ENCODE assay signal across 15 cellular contexts in the genomic region with DNA sequence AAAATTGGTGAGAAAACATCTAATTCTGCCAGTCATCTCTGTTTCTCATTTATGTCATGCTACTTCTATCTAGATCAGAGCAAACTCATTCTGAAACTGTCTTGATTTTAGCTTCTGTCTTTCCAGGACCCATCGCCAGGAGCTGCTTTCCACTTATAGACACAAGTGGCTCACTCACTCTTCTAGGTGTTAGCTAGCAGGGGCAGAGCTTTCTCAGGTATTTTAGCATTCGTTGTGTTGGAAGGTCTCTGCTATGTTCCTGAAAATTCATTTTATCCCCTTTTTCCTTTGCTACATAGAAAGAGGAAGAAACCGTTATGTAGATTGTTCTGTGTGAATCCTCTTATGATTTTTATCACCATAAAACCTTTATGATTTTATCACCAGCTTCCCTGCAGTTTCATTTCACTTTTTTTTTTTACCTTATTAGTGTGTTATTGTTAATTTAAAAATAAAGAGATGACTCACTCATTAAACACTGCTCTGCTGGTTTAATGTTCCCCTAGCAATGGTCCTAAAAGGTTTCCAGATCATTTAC.
DNase-seq lines count a peak whose midpoint lies in the region; ATAC-seq, FAIRE-seq and TF ChIP-seq lines count a peak whose summit lies in the region.
"Had no signal": no experiment of that assay in that cellular context is flagged by ENCODE, and none has a peak within 500 bp of the region (broad histone marks: within the 10 kb centered on the region; RNA-seq: fewer than 3 reads in every experiment).

No MANE protein-coding gene starts in this region.

- intact Hi-C loops in activated T-helper 1 cell treated with anti-CD3 and anti-CD28 coated beads, Interleukin-12 subunit alpha, Interleukin-12 subunit beta, Interleukin-2, Interleukin-4 antibody, amounts not matched to agents 30 ng/mL and 10 ng/mL and 1 ng/mL, durations not matched to agents 14 hours and 24 hours and 36 hours (cut with micrococcal nuclease), result no loop called here

- peak; percentile 94 for ATAC-seq in GM19395 (IDR thresholded peaks at IDR 0.05; ENCODE audit: unreplicated experiment)
- ATAC-seq in HG02759 (IDR thresholded peaks at IDR 0.05; ENCODE audit: unreplicated experiment), result peak; percentile 93
- peak; percentile 97 for ATAC-seq in HG03432 (IDR thresholded peaks at IDR 0.05; ENCODE audit: unreplicated experiment)
- ATAC-seq: activated CD4-positive, CD25-positive, alpha-beta regulatory T cell treated with anti-CD3 and anti-CD28 coated beads, Interleukin-2, amount 50 U/mL, for 24 hours; naive thymus-derived CD8-positive, alpha-beta T cell had no signal

- FAIRE-seq in GM12891 (lab: Jason Lieb, UNC), result peak; percentile 66

- no peaks in the 10 kb centered on the region for H3K27me3 Mint-ChIP-seq in activated T-helper 1 cell treated with anti-CD3 and anti-CD28 coated beads, Interleukin-12 subunit alpha, Interleukin-12 subunit beta, Interleukin-2, Interleukin-4 antibody, amounts not matched to agents 30 ng/mL and 10 ng/mL and 1 ng/mL, durations not matched to agents 14 hours and 24 hours and 36 hours (ENCODE audit: insufficient read depth)
- H3K27me3 Mint-ChIP-seq: naive thymus-derived CD8-positive, alpha-beta T cell had no signal

- peak; percentile 12 for DNase-seq in GM12891 (ENCODE audit: insufficient read length, low spot score)
- DNase-seq in NAMALWA (ENCODE audit: low spot score), result no peak
- no peak for DNase-seq in activated T-helper 1 cell treated with anti-CD3 and anti-CD28 coated beads, Interleukin-12 subunit alpha, Interleukin-12 subunit beta, Interleukin-2, Interleukin-4 antibody, amounts not matched to agents 30 ng/mL and 10 ng/mL and 1 ng/mL, durations not matched to agents 14 hours and 24 hours and 36 hours (ENCODE audit: low spot score)
- DNase-seq in stimulated activated CD8-positive, alpha-beta memory T cell treated with anti-CD3 and anti-CD28 coated beads, Interleukin-4, amount 100 ng/mL, for 48 hours, result no peak
- DNase-seq in OCI-M2 (lab: John Stamatoyannopoulos, UW; ENCODE audit: unreplicated experiment), result no peak
- DNase-seq: EL; islet precursor cell; MM.1S; naive thymus-derived CD8-positive, alpha-beta T cell; NCI-H446 treated with DMSO at 0.1 percent for 48 hours; Right ventricle myocardium superior had no signal

- no peak for TF ChIP-seq POLR2A in GM12891 (IDR thresholded peaks at IDR 0.05; ENCODE audit: low read depth, low read length)

- no peak overlapping the region for H3K4me3 Mint-ChIP-seq in activated T-helper 1 cell treated with anti-CD3 and anti-CD28 coated beads, Interleukin-12 subunit alpha, Interleukin-12 subunit beta, Interleukin-2, Interleukin-4 antibody, amounts not matched to agents 30 ng/mL and 10 ng/mL and 1 ng/mL, durations not matched to agents 14 hours and 24 hours and 36 hours
- H3K4me3 Mint-ChIP-seq: naive thymus-derived CD8-positive, alpha-beta T cell had no signal

- H3K27ac Mint-ChIP-seq in activated T-helper 1 cell treated with anti-CD3 and anti-CD28 coated beads, Interleukin-12 subunit alpha, Interleukin-12 subunit beta, Interleukin-2, Interleukin-4 antibody, amounts not matched to agents 30 ng/mL and 10 ng/mL and 1 ng/mL, durations not matched to agents 14 hours and 24 hours and 36 hours, result no peak overlapping the region
- H3K27ac Mint-ChIP-seq: naive thymus-derived CD8-positive, alpha-beta T cell had no signal

- H3K36me3 Mint-ChIP-seq in activated T-helper 1 cell treated with anti-CD3 and anti-CD28 coated beads, Interleukin-12 subunit alpha, Interleukin-12 subunit beta, Interleukin-2, Interleukin-4 antibody, amounts not matched to agents 30 ng/mL and 10 ng/mL and 1 ng/mL, durations not matched to agents 14 hours and 24 hours and 36 hours (ENCODE audit: low read depth), result no peaks in the 10 kb centered on the region
- H3K36me3 Mint-ChIP-seq: naive thymus-derived CD8-positive, alpha-beta T cell had no signal

- no peaks in the 10 kb centered on the region for H3K9me3 Mint-ChIP-seq in activated T-helper 1 cell treated with anti-CD3 and anti-CD28 coated beads, Interleukin-12 subunit alpha, Interleukin-12 subunit beta, Interleukin-2, Interleukin-4 antibody, amounts not matched to agents 30 ng/mL and 10 ng/mL and 1 ng/mL, durations not matched to agents 14 hours and 24 hours and 36 hours

- H3K4me1 Mint-ChIP-seq in activated T-helper 1 cell treated with anti-CD3 and anti-CD28 coated beads, Interleukin-12 subunit alpha, Interleukin-12 subunit beta, Interleukin-2, Interleukin-4 antibody, amounts not matched to agents 30 ng/mL and 10 ng/mL and 1 ng/mL, durations not matched to agents 14 hours and 24 hours and 36 hours (ENCODE audit: low read depth), result no peaks in the 10 kb centered on the region
- H3K4me1 Mint-ChIP-seq: naive thymus-derived CD8-positive, alpha-beta T cell had no signal

TF ChIP-seq in GM12891, 5 proteins besides CTCF, POLR2A, EP300 and RAD21:
- TF ChIP-seq POU2F2 (IDR thresholded peaks at IDR 0.05; ENCODE audit: low read depth, low read length) (no peak), SPI1 (IDR thresholded peaks at IDR 0.05; ENCODE audit: low read depth, low read length) (peak; percentile 62; the same call in 1 of the 2 replicates)
TF ChIP-seq in GM12891: peak in this region for 1.
